Comparison of ENCODE assay signal across 8 cellular contexts in genomic region chr18:13375302-13376255, GRCh38.
A peak's percentile ranks its signal among the peaks of the same experiment; 100 is the strongest.
DNase-seq lines count a peak whose midpoint lies in the region; ATAC-seq, FAIRE-seq and TF ChIP-seq lines count a peak whose summit lies in the region.

No MANE protein-coding gene starts in this region.

- no peaks in the 10 kb centered on the region for H3K9me1 ChIP-seq in keratinocyte (ENCODE audit: control insufficient read depth, extremely low read depth, insufficient read depth, low read length)

- H3K4me1 ChIP-seq in astrocyte (ENCODE audit: insufficient read depth, low read length) (peaks cover 17% of the 10 kb centered on the region), keratinocyte (ENCODE audit: control insufficient read depth, extremely low read depth, insufficient read depth, low read length) (peaks cover 8% of the 10 kb centered on the region)

- peaks cover 47% of the 10 kb centered on the region for H3K4me1 Mint-ChIP-seq in astrocyte (ENCODE audit: low read depth, unreplicated experiment)

- H3K36me3 Mint-ChIP-seq in astrocyte (ENCODE audit: low read depth, unreplicated experiment): peaks cover 2% of the 10 kb centered on the region

- peak overlapping the region; percentile 58 for H3K4me3 Mint-ChIP-seq in astrocyte (ENCODE audit: unreplicated experiment)

- H3K79me2 ChIP-seq in astrocyte (ENCODE audit: insufficient read depth, low read length) (no peaks in the 10 kb centered on the region), keratinocyte (ENCODE audit: control insufficient read depth, insufficient read depth, low read length) (no peaks in the 10 kb centered on the region)

- FAIRE-seq in astrocyte (lab: Jason Lieb, UNC) (peak; percentile 59), keratinocyte (lab: Jason Lieb, UNC) (peak; percentile 69)

- H3K9ac ChIP-seq in astrocyte (ENCODE audit: low read length) (peak overlapping the region; percentile 49), keratinocyte (ENCODE audit: control insufficient read depth, extremely low read depth, insufficient read depth, low read length) (no peak overlapping the region)

- dilution Hi-C loops in keratinocyte (cut with MboI; ENCODE audit: extremely low pct_ligation_motif_present, low sequenced_read_pairs): no loop called here

- H3K9me3 ChIP-seq in astrocyte (ENCODE audit: insufficient read depth, low read depth, low read length) (no peaks in the 10 kb centered on the region), keratinocyte (ENCODE audit: control insufficient read depth, low read depth, low read length) (no peaks in the 10 kb centered on the region)

- H3K27ac ChIP-seq in astrocyte (ENCODE audit: low read depth, low read length) (peak overlapping the region; percentile 73), keratinocyte (ENCODE audit: control insufficient read depth, insufficient read depth, low read length) (peak overlapping the region; percentile 23)

- H3K9me3 Mint-ChIP-seq in astrocyte (ENCODE audit: unreplicated experiment): no peaks in the 10 kb centered on the region

- ATAC-seq in GM18870 (IDR thresholded peaks at IDR 0.05; ENCODE audit: unreplicated experiment) (peak; percentile 81), HG03045 (IDR thresholded peaks at IDR 0.05; ENCODE audit: unreplicated experiment) (peak; percentile 89)

- H3K4me3 ChIP-seq in astrocyte (ENCODE audit: insufficient read depth, low read depth, low read length) (peak overlapping the region; percentile 3), keratinocyte (ENCODE audit: control insufficient read depth in 2 of 3, extremely low read depth in 1 of 3, insufficient read depth in 2 of 3, low read depth in 1 of 3, low read length in 3 of 3) (no peak overlapping the region)

- TF ChIP-seq CTCF in astrocyte (IDR thresholded peaks at IDR 0.05; ENCODE audit: insufficient read depth, low read depth, low read length) (no peak), keratinocyte (optimal IDR thresholded peaks at IDR 0.05 in 1 of 3, IDR thresholded peaks at IDR 0.05 in 1 of 3, conservative IDR thresholded peaks at IDR 0.05 in 1 of 3; ENCODE audit: extremely low read depth in 1 of 3, insufficient read depth in 2 of 3, low read length in 3 of 3) (no peak)

- H2AFZ ChIP-seq in astrocyte (ENCODE audit: low read depth, low read length): peak overlapping the region; percentile 58
- no peak overlapping the region for H2AFZ ChIP-seq in keratinocyte (ENCODE audit: control insufficient read depth, low read length)

- H3K36me3 ChIP-seq in astrocyte (ENCODE audit: insufficient read depth, low read length) (no peaks in the 10 kb centered on the region), keratinocyte (ENCODE audit: control insufficient read depth in 2 of 2, extremely low read depth in 1 of 2, insufficient read depth in 2 of 2, low read length in 2 of 2) (no peaks in the 10 kb centered on the region)

- no peaks in the 10 kb centered on the region for H3K27me3 Mint-ChIP-seq in astrocyte (ENCODE audit: low read depth, unreplicated experiment)

- H3K27me3 ChIP-seq in astrocyte (ENCODE audit: insufficient read depth, low read length) (no peaks in the 10 kb centered on the region), keratinocyte (ENCODE audit: control insufficient read depth, extremely low read depth, insufficient read depth, low read length) (no peaks in the 10 kb centered on the region)

- H3K4me2 ChIP-seq in astrocyte (ENCODE audit: low read length): peak overlapping the region; percentile 65
- H3K4me2 ChIP-seq in keratinocyte (ENCODE audit: control insufficient read depth, extremely low read depth, insufficient read depth, low read depth, low read length): no peak overlapping the region

- no peaks in the 10 kb centered on the region for H4K20me1 ChIP-seq in astrocyte (ENCODE audit: insufficient read depth, low read length)
- no peaks in the 10 kb centered on the region for H4K20me1 ChIP-seq in keratinocyte (ENCODE audit: control insufficient read depth, extremely low read depth, insufficient read depth, low read length)

- DNase-seq in T-helper 2 cell (peak in 4 of 5 experiments; percentile 53 to 94 (median 69)), astrocyte (ENCODE audit: low read depth) (peak; percentile 92), keratinocyte (ENCODE audit: low read depth, low spot score) (peak; percentile 30), cortex of kidney (lab: John Stamatoyannopoulos, UW) (no peak), NOMO-1 treated with DMSO at 0.1 percent for 48 hours (lab: John Stamatoyannopoulos, UW; ENCODE audit: unreplicated experiment) (no peak)
- peak; percentile 65 to 79 for DNase-seq in stimulated activated CD4-positive, alpha-beta T cell treated with anti-CD3 and anti-CD28 coated beads, Interleukin-4, amount 100 ng/mL, for 48 hours (ENCODE audit: low read depth in 2 of 2)

- H3K27ac Mint-ChIP-seq in astrocyte (ENCODE audit: unreplicated experiment): peak overlapping the region; percentile 77

Comparison
In these comparisons a context has a peak if more than half of its experiments do, and no peak if none do; other contexts are left out.
1. DNase-seq: peak in T-helper 2 cell (4 of 5), astrocyte (single experiment), keratinocyte (single experiment) and stimulated activated CD4-positive, alpha-beta T cell treated with anti-CD3 and anti-CD28 coated beads, Interleukin-4, amount 100 ng/mL, for 48 hours (2 of 2); none in cortex of kidney (single experiment) and NOMO-1 treated with DMSO at 0.1 percent for 48 hours (single experiment).